In genomic region chr5:181234455-181235306, GRCh38 we compare ENCODE assay signal across 11 cellular contexts. TPM values are rescaled to one million over a fixed set of nuclear protein-coding genes. Genes with fewer than 3 reads are reported as not detected.
DNase-seq lines count a peak whose midpoint lies in the region; ATAC-seq and TF ChIP-seq lines count a peak whose summit lies in the region.
"Had no signal": no experiment of that assay in that cellular context is flagged by ENCODE, and none has a peak within 500 bp of the region (broad histone marks: within the 10 kb centered on the region; RNA-seq: fewer than 3 reads in every experiment).

No MANE protein-coding gene starts in this region.

- H3K4me1 ChIP-seq in cardiac muscle cell (ENCODE audit: low read depth) (no peaks in the 10 kb centered on the region), SJCRH30 (no peaks in the 10 kb centered on the region; the same call in 1 of the 2 replicates)

- H3K4me3 ChIP-seq in cardiac muscle cell (no peak overlapping the region), SJCRH30 (no peak overlapping the region)

- ATAC-seq in Right ventricle myocardium inferior (no peak), esophagus mucosa (peak; percentile 29)

- DNase-seq in cardiac muscle cell (ENCODE audit: low read depth in 1 of 2, low spot score in 1 of 2) (no peak), Right ventricle myocardium inferior (ENCODE audit: missing footprints) (no peak), SJCRH30 (peak in 1 of 2 experiments; percentile 39), type B pancreatic cell (ENCODE audit: extremely low spot score, unreplicated experiment) (no peak), GM20000 (ENCODE audit: low spot score) (no peak), OCI-M1 (lab: John Stamatoyannopoulos, UW) (no peak), NCI-H2107 (lab: John Stamatoyannopoulos, UW) (no peak)
- DNase-seq: effector CD8-positive, alpha-beta T cell; NCI-H146 had no signal

- intact Hi-C loops in Right ventricle myocardium inferior (cut with DNase I): no loop called here

- no peaks in the 10 kb centered on the region for H3K9me3 Mint-ChIP-seq in type B pancreatic cell

- peaks cover 32% of the 10 kb centered on the region for H3K36me3 Mint-ChIP-seq in type B pancreatic cell

- peaks cover 54% of the 10 kb centered on the region for H3K36me3 ChIP-seq in cardiac muscle cell
- H3K36me3 ChIP-seq in SJCRH30: peaks cover 52% of the 10 kb centered on the region

- H3K4me3 Mint-ChIP-seq in type B pancreatic cell: peak overlapping the region; percentile 5
- H3K4me3 Mint-ChIP-seq: B cell had no signal

- H3K4me1 Mint-ChIP-seq in type B pancreatic cell (ENCODE audit: unreplicated experiment): peaks cover 4% of the 10 kb centered on the region

- H3K9me3 ChIP-seq in cardiac muscle cell (ENCODE audit: low read depth) (no peaks in the 10 kb centered on the region), SJCRH30 (replicated peaks) (no peaks in the 10 kb centered on the region)

- TF ChIP-seq CTCF in cardiac muscle cell (IDR thresholded peaks at IDR 0.05; ENCODE audit: low read depth, low read length) (no peak), type B pancreatic cell (conservative IDR thresholded peaks at IDR 0.05) (no peak), GM20000 (IDR thresholded peaks at IDR 0.05; ENCODE audit: extremely low read depth, missing control alignments) (no peak)

- peak overlapping the region; percentile 75 for H3K27ac ChIP-seq in cardiac muscle cell
- peak overlapping the region; percentile 3; the same call in 1 of the 2 replicates for H3K27ac ChIP-seq in SJCRH30

- peak overlapping the region; percentile 68 for H3K27ac Mint-ChIP-seq in type B pancreatic cell
- H3K27ac Mint-ChIP-seq: B cell had no signal

- H3K27me3 ChIP-seq in cardiac muscle cell (no peaks in the 10 kb centered on the region), SJCRH30 (no peaks in the 10 kb centered on the region)

- no peaks in the 10 kb centered on the region for H3K27me3 Mint-ChIP-seq in type B pancreatic cell
- H3K27me3 Mint-ChIP-seq: B cell had no signal

RNA-seq across cellular contexts. Expression of gene RACK1, which starts 9.0 kb away (rescaled TPM):
- total RNA-seq in cardiac muscle cell (2,235 and 2,267 TPM in 2 replicates), Right ventricle myocardium inferior (693 TPM), esophagus mucosa (1,941 TPM), type B pancreatic cell (ENCODE audit: low replicate concordance) (1,864 and 2,055 TPM in 2 replicates)
- polyA plus RNA-seq in cardiac muscle cell: 803 and 899 TPM in 2 replicates
- total RNA-seq in SJCRH30 (2014; rRNA removed; shearing (Covaris generic)): 5,838 and 6,264 TPM in 2 replicates

RNA-seq across cellular contexts. Expression of gene TRIM41, which starts 11.6 kb away (rescaled TPM):
- total RNA-seq in cardiac muscle cell (29.4 and 30.1 TPM in 2 replicates), Right ventricle myocardium inferior (20.9 TPM), esophagus mucosa (16.4 TPM), type B pancreatic cell (ENCODE audit: low replicate concordance) (22.1 and 31.2 TPM in 2 replicates)
- 3.4 and 5.4 TPM in 2 replicates for polyA plus RNA-seq in cardiac muscle cell
- 15.2 and 17.8 TPM in 2 replicates for total RNA-seq in SJCRH30 (2014; rRNA removed; shearing (Covaris generic))

RNA-seq across cellular contexts. Expression of gene TRIM52, which starts 26.3 kb away (rescaled TPM):
- total RNA-seq in cardiac muscle cell (10.4 and 12.3 TPM in 2 replicates), Right ventricle myocardium inferior (9.2 TPM), esophagus mucosa (2.7 TPM), type B pancreatic cell (ENCODE audit: low replicate concordance) (10.1 and 14.1 TPM in 2 replicates)
- 9.5 and 10.5 TPM in 2 replicates for polyA plus RNA-seq in cardiac muscle cell
- 5.3 and 7.9 TPM in 2 replicates for total RNA-seq in SJCRH30 (2014; rRNA removed; shearing (Covaris generic))

RNA-seq across cellular contexts. Expression of gene TRIM7, which starts 29.7 kb away (rescaled TPM):
- total RNA-seq in cardiac muscle cell: 0.39 TPM in 1 of 2 replicates, not detected in the other
- polyA plus RNA-seq in cardiac muscle cell: 0.11 and 0.20 TPM in 2 replicates
- 14.4 TPM for total RNA-seq in Right ventricle myocardium inferior
- 6.9 and 9.0 TPM in 2 replicates for total RNA-seq in SJCRH30 (2014; rRNA removed; shearing (Covaris generic))
- total RNA-seq in esophagus mucosa: 36.9 TPM
- 0.58 and 0.76 TPM in 2 replicates for total RNA-seq in type B pancreatic cell (ENCODE audit: low replicate concordance)
